In genomic region chrX:74291577-74291963, GRCh38 we compare ENCODE assay signal across 8 cellular contexts. TPM values are rescaled to one million over a fixed set of nuclear protein-coding genes. Genes with fewer than 3 reads are reported as not detected.
DNase-seq lines count a peak whose midpoint lies in the region; ATAC-seq and TF ChIP-seq lines count a peak whose summit lies in the region.

No MANE protein-coding gene starts in this region.

- H3K27me3 Mint-ChIP-seq in CD8-positive, alpha-beta memory T cell: peaks cover 0 to 4% of the 10 kb centered on the region in 2 donors

- no peaks in the 10 kb centered on the region for H3K36me3 ChIP-seq in CD8-positive, alpha-beta memory T cell (ENCODE audit: insufficient read depth, low read length)
- no peaks in the 10 kb centered on the region for H3K36me3 ChIP-seq in effector memory CD4-positive, alpha-beta T cell (ENCODE audit: control insufficient read depth, insufficient read depth, low read length)
- no peaks in the 10 kb centered on the region for H3K36me3 ChIP-seq in neutrophil

- TF ChIP-seq CTCF in neutrophil (IDR thresholded peaks at IDR 0.05): no peak

- peak overlapping the region; percentile 86 to 99 (median 98) for H3K27ac Mint-ChIP-seq in CD8-positive, alpha-beta memory T cell

- H3K4me1 Mint-ChIP-seq in CD8-positive, alpha-beta memory T cell: peaks cover 28 to 35% (median 34%) of the 10 kb centered on the region in 3 donors

- H3K4me1 ChIP-seq in CD8-positive, alpha-beta memory T cell (ENCODE audit: insufficient read depth, low read length): no peaks in the 10 kb centered on the region
- no peaks in the 10 kb centered on the region for H3K4me1 ChIP-seq in effector memory CD4-positive, alpha-beta T cell (ENCODE audit: control insufficient read depth, insufficient read depth, low read length, poor library complexity, severe bottlenecking)
- peaks cover 6 to 21% of the 10 kb centered on the region in 2 experiments for H3K4me1 ChIP-seq in neutrophil (ENCODE audit: control insufficient read depth in 1 of 2, insufficient read depth in 1 of 2, low read depth in 1 of 2, low read length in 1 of 2)

- ATAC-seq in HG03097 (IDR thresholded peaks at IDR 0.05; ENCODE audit: low FRiP score, unreplicated experiment): no peak

- H3K4me3 Mint-ChIP-seq in CD8-positive, alpha-beta memory T cell: peak overlapping the region; percentile 89 to 97 (median 95)

- DNase-seq in CD8-positive, alpha-beta memory T cell: no peak
- DNase-seq in NCI-H69 (lab: John Stamatoyannopoulos, UW): peak; percentile 63
- no peak for DNase-seq in effector memory CD4-positive, alpha-beta T cell
- DNase-seq in SKM-1 treated with dmso at 0.1 percent for 144 hours (lab: John Stamatoyannopoulos, UW; ENCODE audit: unreplicated experiment): no peak
- no peak for DNase-seq in NCI-H2196 treated with DMSO at 0.1 percent for 48 hours (lab: John Stamatoyannopoulos, UW; ENCODE audit: unreplicated experiment)
- DNase-seq in activated effector memory CD4-positive, alpha-beta T cell treated with Interleukin-2 at 50 U/mL for 16 hours: no peak

- H3K27me3 ChIP-seq in CD8-positive, alpha-beta memory T cell (ENCODE audit: insufficient read depth, low read length, poor library complexity, severe bottlenecking): no peaks in the 10 kb centered on the region
- H3K27me3 ChIP-seq in effector memory CD4-positive, alpha-beta T cell (replicated peaks; ENCODE audit: control insufficient read depth, insufficient read depth, low read length, poor library complexity, severe bottlenecking): no peaks in the 10 kb centered on the region
- no peaks in the 10 kb centered on the region for H3K27me3 ChIP-seq in neutrophil

- no peaks in the 10 kb centered on the region for H3K9me3 Mint-ChIP-seq in CD8-positive, alpha-beta memory T cell

- H3K9me3 ChIP-seq in CD8-positive, alpha-beta memory T cell (ENCODE audit: low read length): no peaks in the 10 kb centered on the region
- no peaks in the 10 kb centered on the region for H3K9me3 ChIP-seq in effector memory CD4-positive, alpha-beta T cell (ENCODE audit: control insufficient read depth, low read length)
- H3K9me3 ChIP-seq in neutrophil: no peaks in the 10 kb centered on the region

- POLR2A ChIA-PET in CD8-positive, alpha-beta memory T cell (lab: Charles Lee): interaction anchor here (0.6 to 1.7 kb wide), 2 partner anchors 40 to 323 kb away, joined by 3 to 6 read pairs; partner anchors contain the start of gene RLIM

- peak overlapping the region; percentile 88 for H3K4me3 ChIP-seq in CD8-positive, alpha-beta memory T cell (ENCODE audit: low read length)
- peak overlapping the region; percentile 71 for H3K4me3 ChIP-seq in effector memory CD4-positive, alpha-beta T cell (ENCODE audit: insufficient read depth, low read depth, low read length, poor library complexity, severe bottlenecking)
- peak overlapping the region; percentile 72 to 90 for H3K4me3 ChIP-seq in neutrophil (ENCODE audit: low read depth in 1 of 2, low read length in 1 of 2)

- CTCF ChIA-PET in CD8-positive, alpha-beta memory T cell (lab: Charles Lee): interaction anchor here (1.0 kb wide), 1 partner anchor 14 kb away, joined by 3 read pairs; no protein-coding TSS in a partner anchor

- peaks cover 0 to 39% (median 0%) of the 10 kb centered on the region in 3 donors for H3K36me3 Mint-ChIP-seq in CD8-positive, alpha-beta memory T cell

- peak overlapping the region; percentile 83 for H3K27ac ChIP-seq in CD8-positive, alpha-beta memory T cell (ENCODE audit: low read depth, low read length)
- peak overlapping the region; percentile 83 for H3K27ac ChIP-seq in effector memory CD4-positive, alpha-beta T cell (ENCODE audit: insufficient read depth, low read length, poor library complexity, severe bottlenecking)
- peak overlapping the region; percentile 91 for H3K27ac ChIP-seq in neutrophil

RNA-seq across cellular contexts. Expression of gene ZCCHC13, which starts 12.4 kb away (rescaled TPM):
- total RNA-seq in CD8-positive, alpha-beta memory T cell: not detected
- polyA plus RNA-seq in CD8-positive, alpha-beta memory T cell: not detected
